27 cellular contexts compared by ENCODE assay signal in genomic region chr4:111869339-111869738, GRCh38.
"Had no signal": no experiment of that assay in that cellular context is flagged by ENCODE, and none has a peak within 500 bp of the region (broad histone marks: within the 10 kb centered on the region; RNA-seq: fewer than 3 reads in every experiment).

No MANE protein-coding gene starts in this region.

- H3K9me3 ChIP-seq: suprapubic skin, testis, thoracic aorta, thyroid gland, tibial artery, transverse colon, upper lobe of left lung, upper lobe of right lung, uterus, vagina had no signal

- H3K4me1 ChIP-seq: stomach, suprapubic skin, testis, thyroid gland, tibial artery, tibial nerve, transverse colon, upper lobe of left lung, upper lobe of right lung, uterus, vagina had no signal

- DNase-seq: stimulated activated CD4-positive, alpha-beta T cell treated with anti-CD3 and anti-CD28 coated beads, Interleukin-2, amount 100 ng/mL, for 48 hours; stimulated activated CD4-positive, alpha-beta T cell treated with anti-CD3 and anti-CD28 coated beads, Interleukin-4, amount 100 ng/mL, for 1 hour; stimulated activated CD4-positive, alpha-beta T cell treated with anti-CD3 and anti-CD28 coated beads, Interleukin-4, amount 100 ng/mL, for 24 hours; stimulated activated CD4-positive, alpha-beta T cell treated with anti-CD3 and anti-CD28 coated beads, Interleukin-4, amount 100 ng/mL, for 4 hours; stimulated activated CD8-positive, alpha-beta memory T cell treated with anti-CD3 and anti-CD28 coated beads, Interleukin-4, amount 100 ng/mL, for 48 hours; stimulated activated naive B cell treated with anti-CD40 and anti-IgM and Interleukin-4, amounts not matched to agents 10 μg/mL and 1 μg/mL and 100 μg/mL, for 72 hours; stimulated activated naive CD4-positive, alpha-beta T cell; stimulated activated naive CD4-positive, alpha-beta T cell treated with Interleukin-2 at 50 U/mL for 16 hours; stimulated activated naive CD8-positive, alpha-beta T cell treated with anti-CD3 and anti-CD28 coated beads, Interleukin-15, amount 100 ng/mL, for 72 hours; stimulated activated naive CD8-positive, alpha-beta T cell treated with anti-CD3 and anti-CD28 coated beads, Interleukin-15, Interleukin-2, amounts not matched to agents 100 U/mL and 50 U/mL, for 24 hours; stomach; substantia nigra; testis; thyroid gland; tibial artery; transverse colon; trophoblast cell; upper lobe of left lung; upper lobe of right lung; uterus had no signal

- H3K4me3 ChIP-seq: stomach, suprapubic skin, testis, thoracic aorta, thyroid gland, tibial artery, tibial nerve, transverse colon, upper lobe of left lung, upper lobe of right lung, uterus, vagina had no signal

- ATAC-seq: stimulated activated effector memory CD8-positive, alpha-beta T cell treated with anti-CD3 and anti-CD28 coated beads, Interleukin-12 subunit alpha, Interleukin-12 subunit beta, amount 100 ng/mL, for 72 hours; stimulated activated memory B cell treated with anti-CD40 and anti-IgM and Interleukin-4, amounts not matched to agents 10 μg/mL and 1 μg/mL and 100 μg/mL, for 72 hours; stimulated activated naive B cell treated with anti-CD40 and anti-IgM and Interleukin-4, amounts not matched to agents 10 μg/mL and 1 μg/mL and 100 μg/mL, for 72 hours; stimulated activated naive CD8-positive, alpha-beta T cell treated with anti-CD3 and anti-CD28 coated beads, Interleukin-15, amount 100 ng/mL, for 72 hours; stimulated activated naive CD8-positive, alpha-beta T cell treated with anti-CD3 and anti-CD28 coated beads, Interleukin-15, Interleukin-2, amounts not matched to agents 100 U/mL and 50 U/mL, for 24 hours; upper lobe of right lung had no signal

- FAIRE-seq: urothelium cell line had no signal

- H3K27ac ChIP-seq: stomach, suprapubic skin, testis, thoracic aorta, thyroid gland, tibial artery, tibial nerve, transverse colon, upper lobe of left lung, upper lobe of right lung, uterus, vagina had no signal

- H3K36me3 ChIP-seq: stomach, suprapubic skin, thoracic aorta, thyroid gland, tibial artery, tibial nerve, transverse colon, upper lobe of left lung, upper lobe of right lung, uterus, vagina had no signal

- H3K27me3 ChIP-seq: stomach, suprapubic skin, testis, thyroid gland, tibial artery, tibial nerve, upper lobe of left lung, upper lobe of right lung, uterus, vagina had no signal
